ENCODE assay signal across 1 cellular context in the genomic region with DNA sequence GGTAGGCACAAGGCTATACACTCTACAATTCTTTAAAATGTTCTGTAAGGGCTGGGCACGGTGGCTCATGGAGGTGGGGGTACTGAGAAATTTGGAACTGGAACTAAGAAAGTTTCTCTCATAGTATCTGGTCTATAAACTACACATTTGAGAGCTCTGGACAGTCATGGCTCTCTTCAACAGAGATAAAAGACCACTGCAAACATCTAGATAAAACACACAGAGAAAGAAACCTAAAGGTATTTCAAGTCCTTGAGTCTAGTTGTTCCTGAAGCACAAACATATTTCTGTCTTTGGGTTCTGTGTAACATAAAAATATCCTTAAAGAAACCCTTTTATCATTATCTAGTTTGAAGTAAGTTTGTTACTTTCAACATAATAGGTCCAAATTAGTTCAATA.
TF ChIP-seq lines count a peak whose summit lies in the region.

No MANE protein-coding gene starts in this region.

TF ChIP-seq in K562, 482 proteins besides CTCF, POLR2A, EP300 and RAD21 (continued from another document and continues in another):
- TF ChIP-seq, protein P1, sequence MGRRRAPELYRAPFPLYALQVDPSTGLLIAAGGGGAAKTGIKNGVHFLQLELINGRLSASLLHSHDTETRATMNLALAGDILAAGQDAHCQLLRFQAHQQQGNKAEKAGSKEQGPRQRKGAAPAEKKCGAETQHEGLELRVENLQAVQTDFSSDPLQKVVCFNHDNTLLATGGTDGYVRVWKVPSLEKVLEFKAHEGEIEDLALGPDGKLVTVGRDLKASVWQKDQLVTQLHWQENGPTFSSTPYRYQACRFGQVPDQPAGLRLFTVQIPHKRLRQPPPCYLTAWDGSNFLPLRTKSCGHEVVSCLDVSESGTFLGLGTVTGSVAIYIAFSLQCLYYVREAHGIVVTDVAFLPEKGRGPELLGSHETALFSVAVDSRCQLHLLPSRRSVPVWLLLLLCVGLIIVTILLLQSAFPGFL (CRISPR knock-in tag; IDR thresholded peaks at IDR 0.05) = no peak
- no peak for TF ChIP-seq ZNF668 (CRISPR knock-in tag; IDR thresholded peaks at IDR 0.05)
- TF ChIP-seq CBFA2T3 (IDR thresholded peaks at IDR 0.05) = peak; percentile 82
- no peak for TF ChIP-seq COPS2 (conservative IDR thresholded peaks at IDR 0.05)
- no peak for TF ChIP-seq GTF2A2 (tag; IDR thresholded peaks at IDR 0.05)
- TF ChIP-seq CBX1 (IDR thresholded peaks at IDR 0.05; ENCODE audit: low read depth) = no peak
- no peak for TF ChIP-seq CBX3 (IDR thresholded peaks at IDR 0.05; ENCODE audit: borderline replicate concordance in 1 of 2, low read length in 2 of 2)
- TF ChIP-seq SMAD3 (CRISPR knock-in tag; conservative IDR thresholded peaks at IDR 0.05) = no peak
- TF ChIP-seq, protein P2, sequence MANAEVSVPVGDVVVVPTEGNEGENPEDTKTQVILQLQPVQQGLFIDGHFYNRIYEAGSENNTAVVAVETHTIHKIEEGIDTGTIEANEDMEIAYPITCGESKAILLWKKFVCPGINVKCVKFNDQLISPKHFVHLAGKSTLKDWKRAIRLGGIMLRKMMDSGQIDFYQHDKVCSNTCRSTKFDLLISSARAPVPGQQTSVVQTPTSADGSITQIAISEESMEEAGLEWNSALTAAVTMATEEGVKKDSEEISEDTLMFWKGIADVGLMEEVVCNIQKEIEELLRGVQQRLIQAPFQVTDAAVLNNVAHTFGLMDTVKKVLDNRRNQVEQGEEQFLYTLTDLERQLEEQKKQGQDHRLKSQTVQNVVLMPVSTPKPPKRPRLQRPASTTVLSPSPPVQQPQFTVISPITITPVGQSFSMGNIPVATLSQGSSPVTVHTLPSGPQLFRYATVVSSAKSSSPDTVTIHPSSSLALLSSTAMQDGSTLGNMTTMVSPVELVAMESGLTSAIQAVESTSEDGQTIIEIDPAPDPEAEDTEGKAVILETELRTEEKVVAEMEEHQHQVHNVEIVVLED (CRISPR knock-in tag; IDR thresholded peaks at IDR 0.05) = no peak
- no peak for TF ChIP-seq TRIM28 (IDR thresholded peaks at IDR 0.05)
- no peak for TF ChIP-seq ATF7 (IDR thresholded peaks at IDR 0.05)
- TF ChIP-seq, protein P3, sequence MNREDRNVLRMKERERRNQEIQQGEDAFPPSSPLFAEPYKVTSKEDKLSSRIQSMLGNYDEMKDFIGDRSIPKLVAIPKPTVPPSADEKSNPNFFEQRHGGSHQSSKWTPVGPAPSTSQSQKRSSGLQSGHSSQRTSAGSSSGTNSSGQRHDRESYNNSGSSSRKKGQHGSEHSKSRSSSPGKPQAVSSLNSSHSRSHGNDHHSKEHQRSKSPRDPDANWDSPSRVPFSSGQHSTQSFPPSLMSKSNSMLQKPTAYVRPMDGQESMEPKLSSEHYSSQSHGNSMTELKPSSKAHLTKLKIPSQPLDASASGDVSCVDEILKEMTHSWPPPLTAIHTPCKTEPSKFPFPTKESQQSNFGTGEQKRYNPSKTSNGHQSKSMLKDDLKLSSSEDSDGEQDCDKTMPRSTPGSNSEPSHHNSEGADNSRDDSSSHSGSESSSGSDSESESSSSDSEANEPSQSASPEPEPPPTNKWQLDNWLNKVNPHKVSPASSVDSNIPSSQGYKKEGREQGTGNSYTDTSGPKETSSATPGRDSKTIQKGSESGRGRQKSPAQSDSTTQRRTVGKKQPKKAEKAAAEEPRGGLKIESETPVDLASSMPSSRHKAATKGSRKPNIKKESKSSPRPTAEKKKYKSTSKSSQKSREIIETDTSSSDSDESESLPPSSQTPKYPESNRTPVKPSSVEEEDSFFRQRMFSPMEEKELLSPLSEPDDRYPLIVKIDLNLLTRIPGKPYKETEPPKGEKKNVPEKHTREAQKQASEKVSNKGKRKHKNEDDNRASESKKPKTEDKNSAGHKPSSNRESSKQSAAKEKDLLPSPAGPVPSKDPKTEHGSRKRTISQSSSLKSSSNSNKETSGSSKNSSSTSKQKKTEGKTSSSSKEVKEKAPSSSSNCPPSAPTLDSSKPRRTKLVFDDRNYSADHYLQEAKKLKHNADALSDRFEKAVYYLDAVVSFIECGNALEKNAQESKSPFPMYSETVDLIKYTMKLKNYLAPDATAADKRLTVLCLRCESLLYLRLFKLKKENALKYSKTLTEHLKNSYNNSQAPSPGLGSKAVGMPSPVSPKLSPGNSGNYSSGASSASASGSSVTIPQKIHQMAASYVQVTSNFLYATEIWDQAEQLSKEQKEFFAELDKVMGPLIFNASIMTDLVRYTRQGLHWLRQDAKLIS (CRISPR knock-in tag; IDR thresholded peaks at IDR 0.05) = no peak
- no peak for TF ChIP-seq ZNF263 (CRISPR knock-in tag; IDR thresholded peaks at IDR 0.05; ENCODE audit: borderline replicate concordance)
- no peak for TF ChIP-seq CBX5 (IDR thresholded peaks at IDR 0.05; ENCODE audit: borderline replicate concordance, low read depth)
- TF ChIP-seq MNT (conservative IDR thresholded peaks at IDR 0.05) = no peak
- TF ChIP-seq NCOA6 (IDR thresholded peaks at IDR 0.05) = no peak
- TF ChIP-seq, protein P4, sequence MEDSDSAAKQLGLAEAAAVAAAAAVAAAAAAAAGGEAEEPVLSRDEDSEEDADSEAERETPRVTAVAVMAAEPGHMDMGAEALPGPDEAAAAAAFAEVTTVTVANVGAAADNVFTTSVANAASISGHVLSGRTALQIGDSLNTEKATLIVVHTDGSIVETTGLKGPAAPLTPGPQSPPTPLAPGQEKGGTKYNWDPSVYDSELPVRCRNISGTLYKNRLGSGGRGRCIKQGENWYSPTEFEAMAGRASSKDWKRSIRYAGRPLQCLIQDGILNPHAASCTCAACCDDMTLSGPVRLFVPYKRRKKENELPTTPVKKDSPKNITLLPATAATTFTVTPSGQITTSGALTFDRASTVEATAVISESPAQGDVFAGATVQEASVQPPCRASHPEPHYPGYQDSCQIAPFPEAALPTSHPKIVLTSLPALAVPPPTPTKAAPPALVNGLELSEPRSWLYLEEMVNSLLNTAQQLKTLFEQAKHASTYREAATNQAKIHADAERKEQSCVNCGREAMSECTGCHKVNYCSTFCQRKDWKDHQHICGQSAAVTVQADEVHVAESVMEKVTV (CRISPR knock-in tag; IDR thresholded peaks at IDR 0.05) = no peak
- no peak for TF ChIP-seq MAFG (tag; conservative IDR thresholded peaks at IDR 0.05)
- TF ChIP-seq ZFPM2 (CRISPR knock-in tag; IDR thresholded peaks at IDR 0.05) = no peak
- TF ChIP-seq, protein P5, sequence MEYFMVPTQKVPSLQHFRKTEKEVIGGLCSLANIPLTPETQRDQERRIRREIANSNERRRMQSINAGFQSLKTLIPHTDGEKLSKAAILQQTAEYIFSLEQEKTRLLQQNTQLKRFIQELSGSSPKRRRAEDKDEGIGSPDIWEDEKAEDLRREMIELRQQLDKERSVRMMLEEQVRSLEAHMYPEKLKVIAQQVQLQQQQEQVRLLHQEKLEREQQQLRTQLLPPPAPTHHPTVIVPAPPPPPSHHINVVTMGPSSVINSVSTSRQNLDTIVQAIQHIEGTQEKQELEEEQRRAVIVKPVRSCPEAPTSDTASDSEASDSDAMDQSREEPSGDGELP (CRISPR knock-in tag; IDR thresholded peaks at IDR 0.05; ENCODE audit: borderline replicate concordance) = no peak
- TF ChIP-seq EHMT2 (IDR thresholded peaks at IDR 0.05) = no peak
- TF ChIP-seq ZBTB9 (CRISPR knock-in tag; IDR thresholded peaks at IDR 0.05) = no peak
- TF ChIP-seq, protein P6, sequence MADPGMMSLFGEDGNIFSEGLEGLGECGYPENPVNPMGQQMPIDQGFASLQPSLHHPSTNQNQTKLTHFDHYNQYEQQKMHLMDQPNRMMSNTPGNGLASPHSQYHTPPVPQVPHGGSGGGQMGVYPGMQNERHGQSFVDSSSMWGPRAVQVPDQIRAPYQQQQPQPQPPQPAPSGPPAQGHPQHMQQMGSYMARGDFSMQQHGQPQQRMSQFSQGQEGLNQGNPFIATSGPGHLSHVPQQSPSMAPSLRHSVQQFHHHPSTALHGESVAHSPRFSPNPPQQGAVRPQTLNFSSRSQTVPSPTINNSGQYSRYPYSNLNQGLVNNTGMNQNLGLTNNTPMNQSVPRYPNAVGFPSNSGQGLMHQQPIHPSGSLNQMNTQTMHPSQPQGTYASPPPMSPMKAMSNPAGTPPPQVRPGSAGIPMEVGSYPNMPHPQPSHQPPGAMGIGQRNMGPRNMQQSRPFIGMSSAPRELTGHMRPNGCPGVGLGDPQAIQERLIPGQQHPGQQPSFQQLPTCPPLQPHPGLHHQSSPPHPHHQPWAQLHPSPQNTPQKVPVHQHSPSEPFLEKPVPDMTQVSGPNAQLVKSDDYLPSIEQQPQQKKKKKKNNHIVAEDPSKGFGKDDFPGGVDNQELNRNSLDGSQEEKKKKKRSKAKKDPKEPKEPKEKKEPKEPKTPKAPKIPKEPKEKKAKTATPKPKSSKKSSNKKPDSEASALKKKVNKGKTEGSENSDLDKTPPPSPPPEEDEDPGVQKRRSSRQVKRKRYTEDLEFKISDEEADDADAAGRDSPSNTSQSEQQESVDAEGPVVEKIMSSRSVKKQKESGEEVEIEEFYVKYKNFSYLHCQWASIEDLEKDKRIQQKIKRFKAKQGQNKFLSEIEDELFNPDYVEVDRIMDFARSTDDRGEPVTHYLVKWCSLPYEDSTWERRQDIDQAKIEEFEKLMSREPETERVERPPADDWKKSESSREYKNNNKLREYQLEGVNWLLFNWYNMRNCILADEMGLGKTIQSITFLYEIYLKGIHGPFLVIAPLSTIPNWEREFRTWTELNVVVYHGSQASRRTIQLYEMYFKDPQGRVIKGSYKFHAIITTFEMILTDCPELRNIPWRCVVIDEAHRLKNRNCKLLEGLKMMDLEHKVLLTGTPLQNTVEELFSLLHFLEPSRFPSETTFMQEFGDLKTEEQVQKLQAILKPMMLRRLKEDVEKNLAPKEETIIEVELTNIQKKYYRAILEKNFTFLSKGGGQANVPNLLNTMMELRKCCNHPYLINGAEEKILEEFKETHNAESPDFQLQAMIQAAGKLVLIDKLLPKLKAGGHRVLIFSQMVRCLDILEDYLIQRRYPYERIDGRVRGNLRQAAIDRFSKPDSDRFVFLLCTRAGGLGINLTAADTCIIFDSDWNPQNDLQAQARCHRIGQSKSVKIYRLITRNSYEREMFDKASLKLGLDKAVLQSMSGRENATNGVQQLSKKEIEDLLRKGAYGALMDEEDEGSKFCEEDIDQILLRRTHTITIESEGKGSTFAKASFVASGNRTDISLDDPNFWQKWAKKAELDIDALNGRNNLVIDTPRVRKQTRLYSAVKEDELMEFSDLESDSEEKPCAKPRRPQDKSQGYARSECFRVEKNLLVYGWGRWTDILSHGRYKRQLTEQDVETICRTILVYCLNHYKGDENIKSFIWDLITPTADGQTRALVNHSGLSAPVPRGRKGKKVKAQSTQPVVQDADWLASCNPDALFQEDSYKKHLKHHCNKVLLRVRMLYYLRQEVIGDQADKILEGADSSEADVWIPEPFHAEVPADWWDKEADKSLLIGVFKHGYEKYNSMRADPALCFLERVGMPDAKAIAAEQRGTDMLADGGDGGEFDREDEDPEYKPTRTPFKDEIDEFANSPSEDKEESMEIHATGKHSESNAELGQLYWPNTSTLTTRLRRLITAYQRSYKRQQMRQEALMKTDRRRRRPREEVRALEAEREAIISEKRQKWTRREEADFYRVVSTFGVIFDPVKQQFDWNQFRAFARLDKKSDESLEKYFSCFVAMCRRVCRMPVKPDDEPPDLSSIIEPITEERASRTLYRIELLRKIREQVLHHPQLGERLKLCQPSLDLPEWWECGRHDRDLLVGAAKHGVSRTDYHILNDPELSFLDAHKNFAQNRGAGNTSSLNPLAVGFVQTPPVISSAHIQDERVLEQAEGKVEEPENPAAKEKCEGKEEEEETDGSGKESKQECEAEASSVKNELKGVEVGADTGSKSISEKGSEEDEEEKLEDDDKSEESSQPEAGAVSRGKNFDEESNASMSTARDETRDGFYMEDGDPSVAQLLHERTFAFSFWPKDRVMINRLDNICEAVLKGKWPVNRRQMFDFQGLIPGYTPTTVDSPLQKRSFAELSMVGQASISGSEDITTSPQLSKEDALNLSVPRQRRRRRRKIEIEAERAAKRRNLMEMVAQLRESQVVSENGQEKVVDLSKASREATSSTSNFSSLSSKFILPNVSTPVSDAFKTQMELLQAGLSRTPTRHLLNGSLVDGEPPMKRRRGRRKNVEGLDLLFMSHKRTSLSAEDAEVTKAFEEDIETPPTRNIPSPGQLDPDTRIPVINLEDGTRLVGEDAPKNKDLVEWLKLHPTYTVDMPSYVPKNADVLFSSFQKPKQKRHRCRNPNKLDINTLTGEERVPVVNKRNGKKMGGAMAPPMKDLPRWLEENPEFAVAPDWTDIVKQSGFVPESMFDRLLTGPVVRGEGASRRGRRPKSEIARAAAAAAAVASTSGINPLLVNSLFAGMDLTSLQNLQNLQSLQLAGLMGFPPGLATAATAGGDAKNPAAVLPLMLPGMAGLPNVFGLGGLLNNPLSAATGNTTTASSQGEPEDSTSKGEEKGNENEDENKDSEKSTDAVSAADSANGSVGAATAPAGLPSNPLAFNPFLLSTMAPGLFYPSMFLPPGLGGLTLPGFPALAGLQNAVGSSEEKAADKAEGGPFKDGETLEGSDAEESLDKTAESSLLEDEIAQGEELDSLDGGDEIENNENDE (IDR thresholded peaks at IDR 0.05; ENCODE audit: low read depth, low read length) = no peak
- TF ChIP-seq ZBTB1 (CRISPR knock-in tag; IDR thresholded peaks at IDR 0.05; ENCODE audit: borderline replicate concordance, low read depth) = no peak
- TF ChIP-seq, protein P7, sequence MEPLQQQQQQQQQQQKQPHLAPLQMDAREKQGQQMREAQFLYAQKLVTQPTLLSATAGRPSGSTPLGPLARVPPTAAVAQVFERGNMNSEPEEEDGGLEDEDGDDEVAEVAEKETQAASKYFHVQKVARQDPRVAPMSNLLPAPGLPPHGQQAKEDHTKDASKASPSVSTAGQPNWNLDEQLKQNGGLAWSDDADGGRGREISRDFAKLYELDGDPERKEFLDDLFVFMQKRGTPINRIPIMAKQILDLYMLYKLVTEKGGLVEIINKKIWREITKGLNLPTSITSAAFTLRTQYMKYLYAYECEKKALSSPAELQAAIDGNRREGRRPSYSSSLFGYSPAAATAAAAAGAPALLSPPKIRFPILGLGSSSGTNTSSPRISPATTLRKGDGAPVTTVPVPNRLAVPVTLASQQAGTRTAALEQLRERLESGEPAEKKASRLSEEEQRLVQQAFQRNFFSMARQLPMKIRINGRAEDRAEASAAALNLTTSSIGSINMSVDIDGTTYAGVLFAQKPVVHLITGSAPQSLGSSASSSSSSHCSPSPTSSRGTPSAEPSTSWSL (CRISPR knock-in tag; IDR thresholded peaks at IDR 0.05; ENCODE audit: borderline replicate concordance) = no peak
- no peak for TF ChIP-seq FOS (IDR thresholded peaks at IDR 0.05; ENCODE audit: extremely low read depth, insufficient read length)
- no peak for TF ChIP-seq NR2C1 (IDR thresholded peaks at IDR 0.05)
- TF ChIP-seq NR2C1 (tag; IDR thresholded peaks at IDR 0.05) = no peak
